In the genomic region with DNA sequence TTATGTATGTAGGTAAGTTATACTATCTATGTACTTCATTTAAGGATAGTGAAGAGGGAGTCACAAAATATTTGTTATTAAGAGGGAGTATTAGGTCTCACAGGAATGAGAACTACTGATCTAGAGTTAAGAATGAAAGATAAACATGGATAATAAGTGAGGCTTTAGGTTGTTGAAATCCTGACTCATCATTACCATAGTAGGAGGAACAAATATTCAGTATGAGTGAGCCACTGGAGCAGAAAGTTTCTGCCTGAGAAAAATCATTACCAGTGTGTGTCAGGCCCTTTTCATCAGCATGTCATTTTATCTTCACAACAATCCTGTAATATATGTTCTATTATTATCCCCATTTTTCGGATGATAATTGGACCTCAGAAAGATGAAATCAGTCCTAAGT, we compare ENCODE assay signal across 34 cellular contexts. TPM values are rescaled to one million over a fixed set of nuclear protein-coding genes. Genes with fewer than 3 reads are reported as not detected.
"Had no signal": no experiment of that assay in that cellular context is flagged by ENCODE, and none has a peak within 500 bp of the region (broad histone marks: within the 10 kb centered on the region; RNA-seq: fewer than 3 reads in every experiment).

No MANE protein-coding gene starts in this region.

- DNase-seq: activated CD4-positive, alpha-beta T cell treated with anti-CD3 and anti-CD28 coated beads for 4 hours; activated CD4-positive, alpha-beta T cell treated with anti-CD3 and anti-CD28 coated beads, Interleukin-2, amount 50 U/mL, for 48 hours; activated CD8-positive, alpha-beta memory T cell treated with anti-CD3 and anti-CD28 coated beads, Interleukin-2, amount 50 U/mL, for 48 hours; activated T-cell treated with anti-CD3 and anti-CD28 coated beads, Interleukin-2, amount 50 U/mL, for 24 hours; colonic mucosa; effector CD8-positive, alpha-beta T cell; esophagus squamous epithelium; foreskin melanocyte; heart right ventricle; left cardiac atrium; midbrain; naive thymus-derived CD4-positive, alpha-beta T cell; occipital lobe; psoas muscle; stimulated activated CD4-positive, alpha-beta T cell treated with anti-CD3 and anti-CD28 coated beads, Interleukin-1b, Interleukin-23, amount 100 ng/mL, for 48 hours; stimulated activated CD4-positive, alpha-beta T cell treated with anti-CD3 and anti-CD28 coated beads, Interleukin-4, amount 100 ng/mL, for 4 hours; stimulated activated CD8-positive, alpha-beta memory T cell treated with anti-CD3 and anti-CD28 coated beads, Interleukin-4, amount 100 ng/mL, for 48 hours; stimulated activated naive CD8-positive, alpha-beta T cell treated with anti-CD3 and anti-CD28 coated beads, Interleukin-15, amount 100 ng/mL, for 72 hours; substantia nigra; T-helper 9 cell; uterus had no signal

- H3K27me3 ChIP-seq: colonic mucosa, esophagus squamous epithelium, neural progenitor cell, right atrium auricular region, uterus had no signal

- H2AFZ ChIP-seq: neural progenitor cell, parathyroid adenoma had no signal

- ATAC-seq: activated naive CD4-positive, alpha-beta T cell treated with anti-CD3 and anti-CD28 coated beads, Interleukin-2, amount 50 U/mL, for 72 hours; activated T-helper 17 cell treated with anti-CD3 and anti-CD28 coated beads, Interleukin-2, amount 50 U/mL, for 72 hours; heart right ventricle; left cardiac atrium; naive thymus-derived CD4-positive, alpha-beta T cell; psoas muscle; stimulated activated memory B cell treated with anti-CD40 and anti-IgM and Interleukin-4, amounts not matched to agents 10 μg/mL and 1 μg/mL and 100 μg/mL, for 72 hours; stimulated activated naive CD8-positive, alpha-beta T cell treated with anti-CD3 and anti-CD28 coated beads, Interleukin-15, amount 100 ng/mL, for 72 hours had no signal

- H3K4me1 ChIP-seq: colonic mucosa, esophagus squamous epithelium, heart right ventricle, neural progenitor cell, parathyroid adenoma, psoas muscle, right atrium auricular region, uterus had no signal

- H3K36me3 ChIP-seq: colonic mucosa, esophagus squamous epithelium, heart right ventricle, neural progenitor cell, right atrium auricular region, uterus had no signal

- FAIRE-seq: bronchial epithelial cell, endometrium, TTC549 had no signal

- H3K4me3 ChIP-seq: colonic mucosa, esophagus squamous epithelium, heart right ventricle, neural progenitor cell, psoas muscle, right atrium auricular region, smooth muscle cell, uterus had no signal

- H3K4me2 ChIP-seq: neural progenitor cell, smooth muscle cell had no signal

- H3K9me3 ChIP-seq: colonic mucosa, esophagus squamous epithelium, heart right ventricle, psoas muscle, right atrium auricular region, uterus had no signal

- H3K9ac ChIP-seq: neural progenitor cell, parathyroid adenoma had no signal

- H3K79me2 ChIP-seq: parathyroid adenoma had no signal

- H3K27ac ChIP-seq: colonic mucosa, epithelial cell of prostate, esophagus squamous epithelium, heart right ventricle, neural progenitor cell, parathyroid adenoma, psoas muscle, right atrium auricular region, uterus, VCaP had no signal

RNA-seq across cellular contexts. Expression of gene IGSF1, which starts 27.2 kb away (rescaled TPM):
- total RNA-seq: activated naive CD4-positive, alpha-beta T cell treated with anti-CD3 and anti-CD28 coated beads, Interleukin-2, amount 50 U/mL, for 72 hours; activated T-helper 17 cell treated with anti-CD3 and anti-CD28 coated beads, Interleukin-2, amount 50 U/mL, for 72 hours; bronchial epithelial cell; naive thymus-derived CD4-positive, alpha-beta T cell; T-helper 1 cell treated with Interleukin-12 subunit alpha and Interleukin-12 subunit beta and Interleukin-4 antibody, amounts not matched to agents 30 ng/mL and 1 ng/mL, for 36 hours had no signal
- polyA plus RNA-seq: naive thymus-derived CD4-positive, alpha-beta T cell had no signal
